Comparison of ENCODE assay signal across 8 cellular contexts in the genomic region with DNA sequence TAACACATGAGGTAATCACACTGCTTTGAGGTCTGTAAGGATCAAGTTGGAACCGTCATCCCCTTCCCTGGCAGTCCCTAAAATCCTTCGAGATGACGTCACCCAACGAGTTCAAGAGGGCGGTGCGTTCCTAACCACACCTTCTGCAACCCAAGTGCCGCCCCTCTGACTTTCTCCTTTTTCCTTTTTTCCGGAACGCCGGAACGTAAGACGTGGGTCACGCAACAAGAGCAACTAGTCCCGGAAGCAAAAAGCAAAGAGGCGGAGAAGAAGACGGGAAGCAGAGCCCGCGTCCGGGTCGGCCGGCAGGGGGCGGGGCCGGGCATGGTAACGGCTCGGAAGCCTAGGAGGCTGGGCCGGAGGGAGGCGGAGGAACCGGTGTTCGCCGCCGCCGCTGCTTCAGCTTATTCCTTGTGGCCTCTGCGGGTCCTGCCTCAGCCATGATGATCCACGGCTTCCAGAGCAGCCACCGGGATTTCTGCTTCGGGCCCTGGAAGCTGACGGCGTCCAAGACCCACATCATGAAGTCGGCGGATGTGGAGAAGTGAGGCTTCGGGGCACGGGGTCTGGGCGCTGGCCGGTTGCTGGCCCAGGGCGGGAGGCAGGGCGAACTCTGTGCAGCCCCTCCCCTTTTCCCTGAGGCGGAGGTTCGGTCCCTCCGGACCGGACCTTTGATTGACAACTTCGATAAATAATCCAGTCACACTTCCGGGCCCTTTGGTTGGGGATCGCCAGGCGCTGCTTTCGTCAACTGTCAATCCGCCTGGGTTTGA. TPM values are rescaled to one million over a fixed set of nuclear protein-coding genes. Genes with fewer than 3 reads are reported as not detected.
DNase-seq lines count a peak whose midpoint lies in the region; ATAC-seq and TF ChIP-seq lines count a peak whose summit lies in the region.

A gene (plus strand): TSS at position 325 of the 773 bp plus-strand sequence. CDS start 116 bp downstream, at position 441.

- TF ChIP-seq CTCF in BE2C (IDR thresholded peaks at IDR 0.05; ENCODE audit: low read depth, low read length) = peak; percentile 49

- ATAC-seq in HG03439 (IDR thresholded peaks at IDR 0.05; ENCODE audit: unreplicated experiment) = peak; percentile 94

- no peaks in the 10 kb centered on the region; the same call in 1 of the 2 replicates for H3K36me3 ChIP-seq in BE2C

- no peaks in the 10 kb centered on the region for H3K9me3 ChIP-seq in BE2C

- DNase-seq in BE2C (peak; percentile 97), NCI-H510A (lab: John Stamatoyannopoulos, UW) (peak; percentile 92), kidney glomerular epithelial cell (lab: John Stamatoyannopoulos, UW) (peak; percentile 98)
- DNase-seq in activated CD4-positive, alpha-beta T cell treated with anti-CD3 and anti-CD28 coated beads for 24 hours (ENCODE audit: low read depth in 2 of 2) = peak; percentile 88 to 91
- peak; percentile 83 to 89 for DNase-seq in stimulated activated CD4-positive, alpha-beta T cell treated with anti-CD3 and anti-CD28 coated beads, Interleukin-1b, Interleukin-23, amount 100 ng/mL, for 1 hour (ENCODE audit: low read depth in 2 of 2)

- H3K27me3 ChIP-seq in BE2C = no peaks in the 10 kb centered on the region

- H3K4me3 ChIP-seq in BE2C (ENCODE audit: low read depth, low read length) = peak within 1 kb of the TSS; percentile 81

- H3K27ac ChIP-seq in cingulate gyrus (ENCODE audit: low read depth, low read length) = peak within 1 kb of the TSS; percentile 92

- TF ChIP-seq POLR2A in GM19193 (IDR thresholded peaks at IDR 0.05; ENCODE audit: extremely low read depth, insufficient read depth, insufficient read length) = peak; percentile 84

- H3K4me1 ChIP-seq in BE2C = no peaks in the 10 kb centered on the region

RNA-seq across cellular contexts. Expression of the gene that starts here (rescaled TPM):
- polyA plus RNA-seq in BE2C (2012; ENCODE audit: insufficient read depth, insufficient read length, low read depth) = 52.4 TPM

Comparison
In these comparisons a context has a peak if more than half of its experiments do, and no peak if none do; other contexts are left out.
1. Peak in every context shown above with its lines: DNase-seq, ATAC-seq, H3K4me3 ChIP-seq and H3K27ac ChIP-seq.